11 cellular contexts compared by ENCODE assay signal in genomic region chr10:14330390-14331071, GRCh38. TPM values are rescaled to one million over a fixed set of nuclear protein-coding genes. Genes with fewer than 3 reads are reported as not detected.
DNase-seq lines count a peak whose midpoint lies in the region; FAIRE-seq and TF ChIP-seq lines count a peak whose summit lies in the region.
"Had no signal": no experiment of that assay in that cellular context is flagged by ENCODE, and none has a peak within 500 bp of the region (broad histone marks: within the 10 kb centered on the region; RNA-seq: fewer than 3 reads in every experiment).

Gene FRMD4A, minus strand, starts transcription at chr10:14330924.

- CTCF ChIA-PET in endothelial cell of umbilical vein (lab: Charles Lee): interaction anchor here (0.6 to 1.6 kb wide), 2 partner anchors 10 to 23 kb away, joined by 3 read pairs; no protein-coding TSS in a partner anchor

- no peak within 1 kb of the TSS for H3K4me2 ChIP-seq in endothelial cell of umbilical vein (ENCODE audit: insufficient read depth, low read length)

- H3K4me1 ChIP-seq in HUES64 (ENCODE audit: insufficient read depth, low read length) (peaks cover 27% of the 10 kb centered on the region), endothelial cell of umbilical vein (ENCODE audit: control insufficient read depth, extremely low read depth, insufficient read depth, low read length) (peaks cover 10% of the 10 kb centered on the region), spleen (peaks cover 0 to 7% (median 2%) of the 10 kb centered on the region in 6 donors)

- no peaks in the 10 kb centered on the region for H3K79me2 ChIP-seq in endothelial cell of umbilical vein (ENCODE audit: control insufficient read depth, insufficient read depth, low read length)

- WGBS in HUES64: 51% methylated on average over 14 of the region's 14 CpGs
- WGBS in lower leg skin, 2 donors: 40 to 54% methylated on average over 14 of the region's 14 CpGs
- WGBS in spleen, 5 donors: 57 to 69% (median 64%) methylated on average over 14 of the region's 14 CpGs

- H4K20me1 ChIP-seq in endothelial cell of umbilical vein (replicated peaks; ENCODE audit: control insufficient read depth, extremely low read depth, insufficient read depth, low read length): no peaks in the 10 kb centered on the region

- peak within 1 kb of the TSS; percentile 38; the same call in 1 of the 2 replicates for H3K27ac ChIP-seq in HUES64 (ENCODE audit: low read depth, low read length)
- H3K27ac ChIP-seq in endothelial cell of umbilical vein (ENCODE audit: insufficient read depth, low read depth, low read length): no peak within 1 kb of the TSS
- H3K27ac ChIP-seq in spleen: no peak within 1 kb of the TSS

- dilution Hi-C loops in endothelial cell of umbilical vein (cut with MboI; ENCODE audit: extremely low pct_ligation_motif_present, low sequenced_read_pairs): no loop called here

- DNase-seq in endothelial cell of umbilical vein (ENCODE audit: low read depth, low spot score): no peak
- no peak for DNase-seq in lower leg skin (ENCODE audit: low spot score in 2 of 2)
- no peak for DNase-seq in spleen
- DNase-seq in stimulated activated CD4-positive, alpha-beta T cell treated with anti-CD3 and anti-CD28 coated beads, Interleukin-2, amount 100 ng/mL, for 48 hours: no peak
- no peak for DNase-seq in SIG-M5 treated with dmso at 0.1 percent for 504 hours (lab: John Stamatoyannopoulos, UW; ENCODE audit: unreplicated experiment)
- no peak for DNase-seq in HT-29 (ENCODE audit: low spot score)
- no peak for DNase-seq in NCI-H1694 treated with DMSO at 0.1 percent for 48 hours (lab: John Stamatoyannopoulos, UW)
- DNase-seq: NCI-H510A, trophoblast cell had no signal

- intact Hi-C loops in endothelial cell of umbilical vein (cut with micrococcal nuclease): no loop called here
- intact Hi-C loops in lower leg skin (cut with DNase I; ENCODE audit: low total_unique reads): no loop called here
- intact Hi-C loops in spleen (cut with DNase I; ENCODE audit: low total_unique reads): no loop called here

- FAIRE-seq in endothelial cell of umbilical vein (lab: Jason Lieb, UNC): no peak
- FAIRE-seq: HTR-8/SVneo had no signal

- H3K36me3 ChIP-seq in HUES64 (ENCODE audit: insufficient read depth, low read length): no peaks in the 10 kb centered on the region
- no peaks in the 10 kb centered on the region for H3K36me3 ChIP-seq in endothelial cell of umbilical vein (ENCODE audit: control insufficient read depth in 2 of 2, extremely low read depth in 1 of 2, insufficient read depth in 2 of 2, low read length in 2 of 2)
- H3K36me3 ChIP-seq in spleen: no peaks in the 10 kb centered on the region

- BruUV-seq in endothelial cell of umbilical vein (replicated peaks; lab: Mats Ljungman, UMichigan): no TSS peak

- no peak for TF ChIP-seq CTCF in endothelial cell of umbilical vein (IDR thresholded peaks at IDR 0.05; ENCODE audit: extremely low read depth in 1 of 2, insufficient read depth in 1 of 2, low read depth in 1 of 2, low read length in 2 of 2)
- TF ChIP-seq CTCF in lower leg skin (IDR thresholded peaks at IDR 0.05): no peak
- TF ChIP-seq CTCF in spleen (IDR thresholded peaks at IDR 0.05 in 8 of 11, conservative IDR thresholded peaks at IDR 0.05 in 3 of 11): no peak

- H3K9ac ChIP-seq in HUES64 (ENCODE audit: low read depth, low read length) (no peak within 1 kb of the TSS), endothelial cell of umbilical vein (replicated peaks; ENCODE audit: extremely low read depth, insufficient read depth, low read length) (no peak within 1 kb of the TSS)

- H3K9me3 ChIP-seq in HUES64 (ENCODE audit: insufficient read depth, low read depth, low read length): no peaks in the 10 kb centered on the region
- H3K9me3 ChIP-seq in endothelial cell of umbilical vein (replicated peaks; ENCODE audit: control insufficient read depth, insufficient read depth, low read length): no peaks in the 10 kb centered on the region
- no peaks in the 10 kb centered on the region for H3K9me3 ChIP-seq in spleen

- no peaks in the 10 kb centered on the region for H3K9me1 ChIP-seq in endothelial cell of umbilical vein (replicated peaks; ENCODE audit: control insufficient read depth, extremely low read depth, insufficient read depth, low read length)

- H3K27me3 ChIP-seq in HUES64 (ENCODE audit: insufficient read depth, low read length) (no peaks in the 10 kb centered on the region), endothelial cell of umbilical vein (ENCODE audit: control insufficient read depth in 2 of 2, insufficient read depth in 2 of 2, low read length in 2 of 2) (peaks cover 32 to 37% of the 10 kb centered on the region in 2 experiments), spleen (replicated peaks in 1 of 7) (peaks cover 0 to 73% (median 0%) of the 10 kb centered on the region in 7 donors)

- POLR2A ChIA-PET in endothelial cell of umbilical vein (lab: Charles Lee): no interaction called here

- no peak within 1 kb of the TSS for H2AFZ ChIP-seq in endothelial cell of umbilical vein (ENCODE audit: low read depth, low read length)

- no peak for TF ChIP-seq POLR2A in endothelial cell of umbilical vein (IDR thresholded peaks at IDR 0.05; ENCODE audit: low read depth, low read length)
- TF ChIP-seq POLR2A in lower leg skin (IDR thresholded peaks at IDR 0.05): no peak
- TF ChIP-seq POLR2A in spleen (IDR thresholded peaks at IDR 0.05): no peak

- H3K4me3 ChIP-seq in HUES64 (ENCODE audit: low read length) (peak within 1 kb of the TSS; percentile 19; the same call in 1 of the 2 replicates), endothelial cell of umbilical vein (replicated peaks in 1 of 3; ENCODE audit: insufficient read depth in 1 of 3, low read depth in 1 of 3, low read length in 3 of 3) (no peak within 1 kb of the TSS), lower leg skin (ENCODE audit: low read depth, poor library complexity, severe bottlenecking) (no peak within 1 kb of the TSS), spleen (no peak within 1 kb of the TSS)

TF ChIP-seq in endothelial cell of umbilical vein, 7 proteins besides CTCF, POLR2A, EP300 and RAD21:
- no peak for TF ChIP-seq MYC (IDR thresholded peaks at IDR 0.05; ENCODE audit: low read depth, low read length)
- no peak for TF ChIP-seq EZH2 (IDR thresholded peaks at IDR 0.05; ENCODE audit: borderline replicate concordance, low read depth, low read length, severe bottlenecking)
- TF ChIP-seq MAX (IDR thresholded peaks at IDR 0.05; ENCODE audit: insufficient read depth, insufficient read length): no peak
- TF ChIP-seq POLR2AphosphoS5 (IDR thresholded peaks at IDR 0.05; ENCODE audit: insufficient read depth, low read depth, low read length): no peak
TF ChIP-seq in endothelial cell of umbilical vein: peak in this region for 0.

RNA-seq across cellular contexts. Expression of gene FRMD4A, which starts in this region (rescaled TPM):
- 28.4 TPM for polyA plus RNA-seq in HUES64 (2013, experiment 1 of 2)
- 33.3 TPM for polyA plus RNA-seq in HUES64 (2013, experiment 2 of 2)
- total RNA-seq in endothelial cell of umbilical vein: 148 and 155 TPM in 2 replicates
- polyA plus RNA-seq in endothelial cell of umbilical vein: 107 and 123 TPM in 2 replicates
- polyA plus RNA-seq in endothelial cell of umbilical vein (2011; cell fraction: cytosol; rRNA removed): 88.1 and 90.7 TPM in 2 replicates
- polyA plus RNA-seq in endothelial cell of umbilical vein (2011; cell fraction: nucleus; rRNA removed): 182 and 198 TPM in 2 replicates
- polyA plus RNA-seq in endothelial cell of umbilical vein (2012): 86.5 and 102 TPM in 2 replicates
- 168 and 190 TPM in 2 replicates for polyA minus RNA-seq in endothelial cell of umbilical vein
- not detected for polyA minus RNA-seq in endothelial cell of umbilical vein (2011; cell fraction: cytosol; rRNA and poly(A)+ RNA removed)
- polyA minus RNA-seq in endothelial cell of umbilical vein (2011; cell fraction: nucleus; rRNA and poly(A)+ RNA removed): 148 and 183 TPM in 2 replicates
- 10 to 100 TPM; 27.5 to 40.4 (median 33.0) TPM for total RNA-seq in lower leg skin
- 100 to 1,000 TPM in 2 of 7 donors, 10 to 100 TPM in 5; 70.9 to 141 (median 82.1) TPM for total RNA-seq in spleen
- 10 to 100 TPM in 2 of 3 donors, 1 to 10 TPM in 1; 9.2 to 20.5 (median 12.6) TPM for polyA plus RNA-seq in spleen
- total RNA-seq in HT-29 (2014; rRNA removed; shearing (Covaris generic)): not detected in 2 replicates

Comparison
In these comparisons a context has a peak if more than half of its experiments do, and no peak if none do; other contexts are left out.
1. RNA of gene FRMD4A (total RNA-seq): 148 to 155 TPM in endothelial cell of umbilical vein, 70.9 to 141 TPM in spleen and 27.5 to 40.4 TPM in lower leg skin; not detected in HT-29; every median in the first group is over 10 times any median in the second.